Comparison of ENCODE assay signal across 1 cellular context in genomic region chr12:7638064-7638763, GRCh38.
TF ChIP-seq lines count a peak whose summit lies in the region.

No MANE protein-coding gene starts in this region.

TF ChIP-seq in SK-N-SH, 30 proteins besides CTCF, POLR2A, EP300 and RAD21 (continued from another document):
- TF ChIP-seq ELF1 (IDR thresholded peaks at IDR 0.05): no peak
- TF ChIP-seq FOXJ3 (CRISPR knock-in tag; IDR thresholded peaks at IDR 0.05): no peak
- TF ChIP-seq TCF12 (IDR thresholded peaks at IDR 0.05): no peak
- no peak for TF ChIP-seq TEAD4 (IDR thresholded peaks at IDR 0.05; ENCODE audit: borderline replicate concordance, insufficient read depth)
- TF ChIP-seq RXRA (IDR thresholded peaks at IDR 0.05; ENCODE audit: borderline replicate concordance, low read depth): no peak
- no peak for TF ChIP-seq MAX (IDR thresholded peaks at IDR 0.05; ENCODE audit: low read depth)
TF ChIP-seq in SK-N-SH: peak in this region for 0.
